20 cellular contexts compared by ENCODE assay signal in the genomic region with DNA sequence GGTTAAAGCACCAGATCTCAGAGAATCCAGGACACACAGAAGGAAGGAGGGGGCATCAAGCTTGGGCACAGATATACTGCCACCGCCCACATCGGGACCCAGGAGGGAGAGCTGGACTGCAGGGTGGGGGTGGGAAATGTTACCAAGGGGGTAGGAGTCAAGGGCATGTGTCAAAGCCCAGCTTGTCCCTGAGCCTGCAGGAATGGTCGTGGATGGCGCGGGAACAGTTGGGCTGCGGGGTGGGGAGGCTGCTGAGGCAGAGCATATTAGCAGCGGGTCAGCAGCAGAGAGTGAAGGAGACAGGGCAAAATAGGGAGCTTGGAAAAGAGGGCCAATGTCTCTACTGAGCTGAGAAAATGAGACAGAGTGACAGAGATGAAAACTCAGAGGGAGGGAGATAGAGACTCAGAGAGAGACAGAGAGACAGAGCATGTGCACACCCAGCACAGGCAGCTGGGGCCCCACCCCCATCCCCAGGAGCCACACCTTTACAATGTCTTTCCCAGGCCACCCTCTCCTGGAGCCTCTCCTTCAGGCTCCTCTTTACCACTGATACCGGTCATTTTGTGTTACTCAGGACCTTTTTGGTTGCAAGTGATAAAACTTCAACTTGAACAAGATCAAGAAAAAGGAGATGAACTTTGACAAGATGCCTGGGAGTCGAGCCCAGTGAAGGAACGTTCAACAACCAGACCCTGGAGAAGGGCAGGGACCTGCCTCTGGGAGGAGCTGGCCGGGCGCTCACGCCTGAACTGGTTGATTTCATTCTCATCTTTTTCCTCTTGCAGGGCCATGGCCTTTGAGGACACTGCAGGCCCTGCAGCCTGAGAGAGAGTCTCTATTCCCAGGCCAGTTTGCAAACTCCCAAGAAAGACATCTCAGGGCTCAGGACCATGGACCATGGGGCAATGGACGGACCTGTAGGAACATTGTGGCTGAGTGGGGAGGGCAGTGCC. TPM values are rescaled to one million over a fixed set of nuclear protein-coding genes. Genes with fewer than 3 reads are reported as not detected.
DNase-seq lines count a peak whose midpoint lies in the region; ATAC-seq and TF ChIP-seq lines count a peak whose summit lies in the region.
"Had no signal": no experiment of that assay in that cellular context is flagged by ENCODE, and none has a peak within 500 bp of the region (broad histone marks: within the 10 kb centered on the region; RNA-seq: fewer than 3 reads in every experiment).

No MANE protein-coding gene starts in this region.

- H3K9ac ChIP-seq in muscle layer of colon (ENCODE audit: low read length): no peak overlapping the region

- DNase-seq in left ventricle myocardium inferior (no peak), left cardiac atrium (no peak), caudate nucleus (lab: John Stamatoyannopoulos, UW) (no peak), posterior vena cava (ENCODE audit: low spot score) (no peak)
- DNase-seq: activated CD4-positive, alpha-beta T cell treated with anti-CD3 and anti-CD28 coated beads, Interleukin-2, amount 50 U/mL, for 4 hours; activated T-cell treated with anti-CD3 and anti-CD28 coated beads for 4 hours; central memory CD4-positive, alpha-beta T cell; effector CD4-positive, alpha-beta T cell; HFFc6; NCI-H2029; ovary; SHP77 treated with DMSO at 0.1 percent for 48 hours; WERI-Rb-1 had no signal

- intact Hi-C loops in left ventricle myocardium inferior (cut with micrococcal nuclease) (no loop called here), left cardiac atrium (cut with DNase I) (no loop called here), posterior vena cava (cut with DNase I) (no loop called here)

- no peak for TF ChIP-seq CTCF in left ventricle myocardium inferior (IDR thresholded peaks at IDR 0.05; ENCODE audit: borderline replicate concordance)

- no peak for ATAC-seq in left cardiac atrium
- ATAC-seq in GM21723 (IDR thresholded peaks at IDR 0.05; ENCODE audit: unreplicated experiment): no peak
- ATAC-seq in HG03280 (IDR thresholded peaks at IDR 0.05; ENCODE audit: unreplicated experiment): no peak
- ATAC-seq in HG03159 (IDR thresholded peaks at IDR 0.05; ENCODE audit: unreplicated experiment): no peak
- ATAC-seq: esophagus mucosa had no signal

- H3K9me3 ChIP-seq in left ventricle myocardium inferior (replicated peaks) (no peaks in the 10 kb centered on the region), muscle layer of colon (ENCODE audit: low read length) (no peaks in the 10 kb centered on the region)
- H3K9me3 ChIP-seq: left lung, ovary, vagina had no signal

- H3K4me3 ChIP-seq in left ventricle myocardium inferior (no peak overlapping the region), muscle layer of colon (ENCODE audit: low read depth in 1 of 2, low read length in 2 of 2) (no peak overlapping the region)
- H3K4me3 ChIP-seq: left lung, ovary, vagina had no signal

- peak overlapping the region; percentile 79 for H3K27ac ChIP-seq in left ventricle myocardium inferior (replicated peaks)
- peak overlapping the region; percentile 28 for H3K27ac ChIP-seq in caudate nucleus (ENCODE audit: low read depth, low read length)
- H3K27ac ChIP-seq in muscle layer of colon (ENCODE audit: low read depth, low read length): peak overlapping the region; percentile 60
- H3K27ac ChIP-seq: left lung, ovary, vagina, WERI-Rb-1 had no signal

- H3K4me1 ChIP-seq in left ventricle myocardium inferior (peaks cover 36% of the 10 kb centered on the region), muscle layer of colon (ENCODE audit: insufficient read depth, low read length) (peaks cover 48% of the 10 kb centered on the region)

- no peaks in the 10 kb centered on the region for H3K36me3 ChIP-seq in left ventricle myocardium inferior
- no peaks in the 10 kb centered on the region for H3K36me3 ChIP-seq in muscle layer of colon (ENCODE audit: insufficient read depth, low read length)
- H3K36me3 ChIP-seq: left lung, ovary, vagina, WERI-Rb-1 had no signal

- H3K27me3 ChIP-seq in left ventricle myocardium inferior (ENCODE audit: low read depth) (peaks cover 60% of the 10 kb centered on the region), muscle layer of colon (ENCODE audit: control insufficient read depth in 1 of 2, insufficient read depth in 2 of 2, low read length in 2 of 2) (no peaks in the 10 kb centered on the region)
- H3K27me3 ChIP-seq: ovary, vagina had no signal

RNA-seq across cellular contexts. Expression of gene AOC1, which starts 50.0 kb away (rescaled TPM):
- total RNA-seq in left ventricle myocardium inferior (0.36 TPM), left cardiac atrium (under 1 TPM; 0.21 to 0.37 TPM), posterior vena cava (under 1 TPM in 1 of 2 donors, not detected in 1; 0.46 TPM)
- total RNA-seq: HFFc6, vagina had no signal

Comparison
In these comparisons a context has a peak if more than half of its experiments do, and no peak if none do; other contexts are left out.
1. H3K27ac ChIP-seq: peak in every context shown above with its lines; median percentile 79 in left ventricle myocardium inferior; 60 in muscle layer of colon; 28 in caudate nucleus.